7 cellular contexts compared by ENCODE assay signal in the genomic region with DNA sequence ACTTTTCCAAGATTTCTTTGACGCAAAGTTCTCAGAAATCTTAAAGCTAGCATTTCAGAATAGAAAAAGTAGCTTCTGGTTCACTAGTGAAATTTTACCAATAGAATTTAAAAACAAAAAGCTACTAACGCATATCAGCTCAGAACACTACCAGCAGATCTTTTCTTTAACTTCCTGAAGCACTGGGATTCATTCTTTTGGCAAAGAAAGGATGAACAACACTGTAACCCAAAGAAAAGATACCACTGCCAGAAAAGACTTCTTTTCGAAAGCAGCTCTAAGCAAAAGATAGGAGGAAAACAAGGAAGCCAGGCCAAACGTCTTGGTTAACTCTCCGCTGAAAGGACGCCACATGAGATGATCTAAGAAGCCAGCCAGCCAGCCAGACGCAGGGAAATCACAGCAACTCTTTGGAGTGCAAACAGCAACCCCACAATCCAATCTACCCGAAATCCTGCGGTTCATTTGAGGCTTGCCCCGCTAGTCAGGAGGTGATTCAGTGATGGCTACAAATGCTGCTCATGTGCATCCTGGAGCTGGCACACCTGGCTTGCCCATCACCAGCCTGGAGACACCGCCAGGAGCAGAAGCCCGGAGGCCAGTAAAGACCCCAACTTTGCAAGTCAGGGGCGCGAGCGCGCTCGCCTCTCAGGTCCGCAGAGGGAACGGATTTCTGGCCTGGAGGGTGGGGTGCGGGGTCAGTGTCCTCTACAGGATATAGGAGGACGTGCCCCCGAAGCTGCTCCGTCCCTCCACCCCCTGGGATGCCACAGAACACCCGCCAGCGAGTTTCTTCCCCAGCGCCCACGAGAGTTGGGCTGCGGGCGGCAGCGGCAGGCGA. TPM values are rescaled to one million over a fixed set of nuclear protein-coding genes. Genes with fewer than 3 reads are reported as not detected.
DNase-seq lines count a peak whose midpoint lies in the region; ATAC-seq, FAIRE-seq and TF ChIP-seq lines count a peak whose summit lies in the region.

No MANE protein-coding gene starts in this region.

- intact Hi-C loops in colonic mucosa (cut with DNase I), result no loop called here

- dilution Hi-C loops in keratinocyte (cut with MboI; ENCODE audit: extremely low pct_ligation_motif_present, low sequenced_read_pairs), result no loop called here

- no peaks in the 10 kb centered on the region for H4K20me1 ChIP-seq in keratinocyte (ENCODE audit: control insufficient read depth, extremely low read depth, insufficient read depth, low read length)

- peak overlapping the region; percentile 73 for H3K4me2 ChIP-seq in keratinocyte (ENCODE audit: control insufficient read depth, extremely low read depth, insufficient read depth, low read depth, low read length)

- H3K9me3 ChIP-seq in HUES6 (ENCODE audit: control insufficient read depth, insufficient read depth, low read depth, low read length) (no peaks in the 10 kb centered on the region), colonic mucosa (no peaks in the 10 kb centered on the region), keratinocyte (ENCODE audit: control insufficient read depth, low read depth, low read length) (no peaks in the 10 kb centered on the region), small intestine (ENCODE audit: control insufficient read depth, low read depth) (no peaks in the 10 kb centered on the region)

- peaks cover 23% of the 10 kb centered on the region for H3K79me2 ChIP-seq in keratinocyte (ENCODE audit: control insufficient read depth, insufficient read depth, low read length)

- H3K27ac ChIP-seq in HUES6 (ENCODE audit: low read depth, low read length) (no peak overlapping the region), colonic mucosa (peak overlapping the region; percentile 63), keratinocyte (ENCODE audit: control insufficient read depth, insufficient read depth, low read length) (peak overlapping the region; percentile 2), small intestine (ENCODE audit: low read depth in 1 of 2, low read length in 1 of 2) (peak overlapping the region in 1 of 2 donors; percentile 4)

- H2AFZ ChIP-seq in keratinocyte (ENCODE audit: control insufficient read depth, low read length), result peak overlapping the region; percentile 2

- H3K4me1 ChIP-seq in HUES6 (ENCODE audit: control insufficient read depth, insufficient read depth, low read length), result peaks cover 13% of the 10 kb centered on the region
- peaks cover 5% of the 10 kb centered on the region for H3K4me1 ChIP-seq in colonic mucosa
- H3K4me1 ChIP-seq in keratinocyte (ENCODE audit: control insufficient read depth, extremely low read depth, insufficient read depth, low read length), result peaks cover 16% of the 10 kb centered on the region
- H3K4me1 ChIP-seq in small intestine (ENCODE audit: control insufficient read depth in 2 of 2, insufficient read depth in 1 of 2, low read depth in 1 of 2, low read length in 1 of 2), result peaks cover 0 to 2% of the 10 kb centered on the region in 2 donors

- FAIRE-seq in keratinocyte (lab: Jason Lieb, UNC) (peak; percentile 73), small intestine (lab: Jason Lieb, UNC) (no peak)

- peak overlapping the region; percentile 76 for H3K4me3 ChIP-seq in HUES6 (ENCODE audit: low read depth, low read length)
- peak overlapping the region; percentile 74 for H3K4me3 ChIP-seq in colonic mucosa
- peak overlapping the region; percentile 71 to 97 (median 89) for H3K4me3 ChIP-seq in keratinocyte (ENCODE audit: control insufficient read depth in 2 of 3, extremely low read depth in 1 of 3, insufficient read depth in 2 of 3, low read depth in 1 of 3, low read length in 3 of 3)
- peak overlapping the region; percentile 94 to 96 for H3K4me3 ChIP-seq in small intestine (ENCODE audit: low read depth in 1 of 2, low read length in 2 of 2)

- ATAC-seq in GM18870 (IDR thresholded peaks at IDR 0.05; ENCODE audit: unreplicated experiment), result no peak

- H3K9me1 ChIP-seq in keratinocyte (ENCODE audit: control insufficient read depth, extremely low read depth, insufficient read depth, low read length), result no peaks in the 10 kb centered on the region

- H3K9ac ChIP-seq in HUES6 (ENCODE audit: low read length) (peak overlapping the region; percentile 66), colonic mucosa (ENCODE audit: low read depth in 2 of 2, low read length in 2 of 2) (peak overlapping the region; percentile 90 to 93), keratinocyte (ENCODE audit: control insufficient read depth, extremely low read depth, insufficient read depth, low read length) (peak overlapping the region; percentile 84)

- H3K27me3 ChIP-seq in HUES6 (ENCODE audit: control insufficient read depth, insufficient read depth, low read length) (peaks cover 33% of the 10 kb centered on the region), colonic mucosa (no peaks in the 10 kb centered on the region), keratinocyte (ENCODE audit: control insufficient read depth, extremely low read depth, insufficient read depth, low read length) (no peaks in the 10 kb centered on the region), small intestine (ENCODE audit: control insufficient read depth in 2 of 2, insufficient read depth in 2 of 2, low read length in 2 of 2) (no peaks in the 10 kb centered on the region)

- H3K36me3 ChIP-seq in HUES6 (ENCODE audit: control insufficient read depth, insufficient read depth, low read length), result peaks cover 10% of the 10 kb centered on the region
- peaks cover 9% of the 10 kb centered on the region for H3K36me3 ChIP-seq in colonic mucosa
- H3K36me3 ChIP-seq in keratinocyte (ENCODE audit: control insufficient read depth in 2 of 2, extremely low read depth in 1 of 2, insufficient read depth in 2 of 2, low read length in 2 of 2), result peaks cover 11 to 15% of the 10 kb centered on the region in 2 experiments
- peaks cover 3 to 8% of the 10 kb centered on the region in 2 donors for H3K36me3 ChIP-seq in small intestine (ENCODE audit: control insufficient read depth in 2 of 2, insufficient read depth in 2 of 2, low read length in 2 of 2)

- TF ChIP-seq CTCF in colonic mucosa (IDR thresholded peaks at IDR 0.05) (no peak), keratinocyte (optimal IDR thresholded peaks at IDR 0.05 in 1 of 3, IDR thresholded peaks at IDR 0.05 in 1 of 3, conservative IDR thresholded peaks at IDR 0.05 in 1 of 3; ENCODE audit: extremely low read depth in 1 of 3, insufficient read depth in 2 of 3, low read length in 3 of 3) (no peak)

- DNase-seq in GF-D8 (lab: John Stamatoyannopoulos, UW) (peak; percentile 54), SK-N-DZ (ENCODE audit: low spot score) (peak; percentile 56), colonic mucosa (peak; percentile 85), keratinocyte (ENCODE audit: low read depth, low spot score) (peak; percentile 54), small intestine (peak; percentile 86)

- WGBS in small intestine, 3 donors, result 2 to 5% (median 5%) methylated on average over 31 of the region's 31 CpGs

RNA-seq across cellular contexts. Expression of gene NBPF1, which starts 0.8 kb away (rescaled TPM):
- polyA plus RNA-seq in SK-N-DZ (2014; cell fraction: cytosol; rRNA removed), result 14.0 and 25.8 TPM in 2 replicates
- polyA plus RNA-seq in SK-N-DZ (2014; cell fraction: nucleus; rRNA removed), result 23.7 and 33.8 TPM in 2 replicates
- 10 to 100 TPM; 45.2 to 54.3 TPM for total RNA-seq in colonic mucosa
- polyA plus RNA-seq in keratinocyte (12.8 to 16.4 TPM (median 14.2 TPM) in 3 replicates), small intestine (10 to 100 TPM; 11.7 to 26.8 (median 12.4) TPM)
- 3.5 TPM for polyA plus RNA-seq in keratinocyte (2011; ENCODE audit: low read depth)
- polyA plus RNA-seq in keratinocyte (2011; cell fraction: cytosol; rRNA removed), result 7.2 and 11.7 TPM in 2 replicates
- polyA plus RNA-seq in keratinocyte (2011; cell fraction: nucleus; rRNA removed), result 26.9 TPM in 2 replicates
- 3.7 and 11.0 TPM in 2 replicates for polyA plus RNA-seq in keratinocyte (2012; ENCODE audit: low replicate concordance)
- polyA minus RNA-seq in keratinocyte, result 16.0 to 24.8 TPM (median 19.8 TPM) in 3 replicates
- polyA minus RNA-seq in keratinocyte (2011; cell fraction: cytosol; rRNA and poly(A)+ RNA removed), result 6.1 TPM
- polyA minus RNA-seq in keratinocyte (2011; cell fraction: nucleus; rRNA and poly(A)+ RNA removed), result 26.5 and 55.5 TPM in 2 replicates

RNA-seq across cellular contexts. Expression of gene RNU1-3, which starts 54.2 kb away (rescaled TPM):
- polyA plus RNA-seq in SK-N-DZ (2014; cell fraction: cytosol; rRNA removed), result not detected in 2 replicates
- polyA plus RNA-seq in SK-N-DZ (2014; cell fraction: nucleus; rRNA removed), result not detected in 2 replicates
- 1,000 to 10,000 TPM; 1,159 to 2,517 TPM for total RNA-seq in colonic mucosa
- polyA plus RNA-seq in keratinocyte (66.0 to 67.0 TPM in 2 of 3 replicates, not detected in the other), small intestine (not detected)
- not detected for polyA plus RNA-seq in keratinocyte (2011; ENCODE audit: low read depth)
- not detected in 2 replicates for polyA plus RNA-seq in keratinocyte (2011; cell fraction: cytosol; rRNA removed)
- polyA plus RNA-seq in keratinocyte (2011; cell fraction: nucleus; rRNA removed), result under 0.01 TPM in 2 replicates
- not detected in 2 replicates for polyA plus RNA-seq in keratinocyte (2012; ENCODE audit: low replicate concordance)
- 13,175 to 24,724 TPM (median 16,252 TPM) in 3 replicates for polyA minus RNA-seq in keratinocyte
- polyA minus RNA-seq in keratinocyte (2011; cell fraction: cytosol; rRNA and poly(A)+ RNA removed), result 39,283 TPM
- polyA minus RNA-seq in keratinocyte (2011; cell fraction: nucleus; rRNA and poly(A)+ RNA removed), result 15,420 and 21,721 TPM in 2 replicates
